Comparison of ENCODE assay signal across 15 cellular contexts in genomic region chr4:16627999-16628398, GRCh38.
A peak's percentile ranks its signal among the peaks of the same experiment; 100 is the strongest.
DNase-seq lines count a peak whose midpoint lies in the region; ATAC-seq and TF ChIP-seq lines count a peak whose summit lies in the region.
"Had no signal": no experiment of that assay in that cellular context is flagged by ENCODE, and none has a peak within 500 bp of the region (broad histone marks: within the 10 kb centered on the region; RNA-seq: fewer than 3 reads in every experiment).

No MANE protein-coding gene starts in this region.

- 83% methylated on average over 1 of the region's 6 CpGs; no CpG with 5 or more reads in 1 of the 2 experiments for WGBS in IMR-90 (ENCODE audit: extremely low coverage in 2 of 2, insufficient read length in 1 of 2), 2 experiments
- WGBS in mammary epithelial cell (ENCODE audit: low coverage, missing lambda C conversion rate): 36% methylated on average over 6 of the region's 6 CpGs
- 60% methylated on average over 6 of the region's 6 CpGs for WGBS in hepatocyte (ENCODE audit: low lambda C conversion rate, missing lambda C conversion rate)

- H3K18ac ChIP-seq in IMR-90 (ENCODE audit: low read depth, low read length): peak overlapping the region; percentile 99

- intact Hi-C loops in IMR-90 (cut with micrococcal nuclease) (loop anchor here (2.0 to 10.0 kb wide), 3 partner anchors 59 to 817 kb away; partner anchors contain the start of gene LDB2), mammary epithelial cell (cut with micrococcal nuclease) (no loop called here)

- ATAC-seq in IMR-90 (ENCODE audit: low read depth) (peak; percentile 79), GM21717 (IDR thresholded peaks at IDR 0.05; ENCODE audit: unreplicated experiment) (no peak)
- ATAC-seq: activated CD4-positive, CD25-positive, alpha-beta regulatory T cell treated with anti-CD3 and anti-CD28 coated beads, Interleukin-2, amount 50 U/mL, for 24 hours; naive thymus-derived CD4-positive, alpha-beta T cell had no signal

- H3K79me2 ChIP-seq in ACC112 (ENCODE audit: control insufficient read depth, insufficient read depth, low read length, unreplicated experiment): no peaks in the 10 kb centered on the region
- H3K79me2 ChIP-seq in mammary epithelial cell (ENCODE audit: insufficient read depth, low read length): no peaks in the 10 kb centered on the region
- H3K79me2 ChIP-seq in hepatocyte: no peaks in the 10 kb centered on the region

- peak; percentile 50; the same call in 1 of the 2 replicates for TF ChIP-seq POLR2A in IMR-90 (IDR thresholded peaks at IDR 0.05; ENCODE audit: low read depth, low read length)

- H2AK5ac ChIP-seq in IMR-90 (ENCODE audit: low read depth, low read length): peak overlapping the region; percentile 95

- POLR2A ChIA-PET in IMR-90 (lab: Charles Lee; ENCODE audit: unreplicated experiment): interaction anchor here (0.5 kb wide), 2 partner anchors 18 to 55 kb away, joined by 3 read pairs; no protein-coding TSS in a partner anchor

- peaks cover 0 to 23% of the 10 kb centered on the region in 2 experiments; a peak in 2 of 4 replicates for H3K79me1 ChIP-seq in IMR-90 (ENCODE audit: low read depth in 1 of 2, low read length in 2 of 2)

- H4K20me1 ChIP-seq in IMR-90 (ENCODE audit: insufficient read depth, low read length) (no peaks in the 10 kb centered on the region), mammary epithelial cell (ENCODE audit: insufficient read depth, low read length) (no peaks in the 10 kb centered on the region), hepatocyte (ENCODE audit: insufficient read depth, poor library complexity, severe bottlenecking) (no peaks in the 10 kb centered on the region)

- no peaks in the 10 kb centered on the region for H3K27me3 ChIP-seq in ACC112 (ENCODE audit: insufficient read depth, low read length)
- H3K27me3 ChIP-seq in IMR-90 (ENCODE audit: control insufficient read depth, insufficient read depth, low read length): no peaks in the 10 kb centered on the region
- H3K27me3 ChIP-seq in mammary epithelial cell (ENCODE audit: insufficient read depth, low read length): no peaks in the 10 kb centered on the region
- no peaks in the 10 kb centered on the region for H3K27me3 ChIP-seq in hepatocyte
- H3K27me3 ChIP-seq: cardiac muscle cell, transverse colon had no signal

- H2AK9ac ChIP-seq in IMR-90 (replicated peaks; ENCODE audit: low read depth, low read length, poor library complexity): peak overlapping the region; percentile 81

- CTCF ChIA-PET in IMR-90 (lab: Yijun Ruan, JAX): interaction anchor here (1.2 kb wide), 1 partner anchor 9 kb away, joined by 3 read pairs; no protein-coding TSS in a partner anchor
- CTCF ChIA-PET in mammary epithelial cell (lab: Charles Lee; ENCODE audit: low non-redundant PET): no interaction called here

- TF ChIP-seq CTCF in IMR-90 (conservative IDR thresholded peaks at IDR 0.05; ENCODE audit: low read depth, low read length): no peak
- TF ChIP-seq CTCF in mammary epithelial cell (conservative IDR thresholded peaks at IDR 0.05 in 1 of 2, IDR thresholded peaks at IDR 0.05 in 1 of 2; ENCODE audit: extremely low read depth in 1 of 2, insufficient read depth in 1 of 2, low read depth in 1 of 2, low read length in 2 of 2): no peak
- no peak for TF ChIP-seq CTCF in hepatocyte (IDR thresholded peaks at IDR 0.05; ENCODE audit: poor library complexity)

- H3K4me2 ChIP-seq in IMR-90 (ENCODE audit: low read depth, low read length) (peak overlapping the region; percentile 73), mammary epithelial cell (ENCODE audit: insufficient read depth, low read depth, low read length) (no peak overlapping the region), hepatocyte (no peak overlapping the region)

- H3K27ac ChIP-seq in ACC112 (ENCODE audit: low read depth, low read length) (peak overlapping the region; percentile 89), IMR-90 (ENCODE audit: insufficient read depth, low read length) (peak overlapping the region; percentile 99), mammary epithelial cell (ENCODE audit: insufficient read depth, low read depth, low read length) (no peak overlapping the region), hepatocyte (no peak overlapping the region)
- H3K27ac ChIP-seq: 22Rv1, cardiac muscle cell, transverse colon had no signal

- peak overlapping the region; percentile 97 for H3K4ac ChIP-seq in IMR-90 (ENCODE audit: low read depth, low read length)

- H3K9ac ChIP-seq in IMR-90 (ENCODE audit: low read depth, low read length): peak overlapping the region; percentile 72
- no peak overlapping the region for H3K9ac ChIP-seq in mammary epithelial cell (ENCODE audit: insufficient read depth, low read length)

- peak overlapping the region; percentile 100 for H4K5ac ChIP-seq in IMR-90 (ENCODE audit: low read depth, low read length)

- dilution Hi-C loops in IMR-90 (cut with HindIII; ENCODE audit: low sequenced_read_pairs, unreplicated experiment): no loop called here
- dilution Hi-C loops in mammary epithelial cell (cut with HindIII; ENCODE audit: low sequenced_read_pairs): no loop called here

- peak overlapping the region; percentile 98; the same call in 2 of the 3 replicates for H2BK15ac ChIP-seq in IMR-90 (ENCODE audit: low read depth, low read length)

- peak overlapping the region; percentile 97 for H2BK20ac ChIP-seq in IMR-90 (ENCODE audit: low read depth, low read length)

- in situ Hi-C loops in IMR-90 (cut with MboI; ENCODE audit: low sequenced_read_pairs): no loop called here
- in situ Hi-C loops in mammary epithelial cell (cut with MboI; ENCODE audit: low sequenced_read_pairs in 2 of 2): no loop called here

- H4K91ac ChIP-seq in IMR-90 (ENCODE audit: insufficient read depth, low read depth, low read length): peak overlapping the region; percentile 98

- H3K4me1 ChIP-seq in ACC112 (ENCODE audit: control insufficient read depth, insufficient read depth, low read length, unreplicated experiment) (peaks cover 27% of the 10 kb centered on the region), IMR-90 (ENCODE audit: control insufficient read depth, insufficient read depth, low read length) (peaks cover 20% of the 10 kb centered on the region), mammary epithelial cell (ENCODE audit: insufficient read depth, low read length) (no peaks in the 10 kb centered on the region), hepatocyte (ENCODE audit: insufficient read depth) (peaks cover 3% of the 10 kb centered on the region)
- H3K4me1 ChIP-seq: transverse colon had no signal

- H2AFZ ChIP-seq in ACC112 (ENCODE audit: low read length, unreplicated experiment) (peak overlapping the region; percentile 45), IMR-90 (replicated peaks; ENCODE audit: low read length, poor library complexity) (peak overlapping the region; percentile 2), mammary epithelial cell (ENCODE audit: low read depth, low read length) (no peak overlapping the region), hepatocyte (no peak overlapping the region)

- peaks cover 13% of the 10 kb centered on the region for H3K9me1 ChIP-seq in IMR-90 (ENCODE audit: insufficient read depth, low read length)

- H3K9me3 ChIP-seq in IMR-90 (ENCODE audit: control insufficient read depth, insufficient read depth, low read length) (no peaks in the 10 kb centered on the region), mammary epithelial cell (replicated peaks; ENCODE audit: insufficient read depth, low read length) (peaks cover 4% of the 10 kb centered on the region), hepatocyte (ENCODE audit: low read depth) (no peaks in the 10 kb centered on the region)
- H3K9me3 ChIP-seq: transverse colon had no signal

- BruUV-seq in IMR-90 (replicated peaks; lab: Mats Ljungman, UMichigan): no TSS peak
- no TSS peak for BruUV-seq in mammary epithelial cell (replicated peaks; lab: Mats Ljungman, UMichigan)

- H3K23ac ChIP-seq in IMR-90 (ENCODE audit: low read depth, low read length): peak overlapping the region; percentile 94

- H3K9me2 ChIP-seq in hepatocyte (replicated peaks; ENCODE audit: insufficient read depth): no peaks in the 10 kb centered on the region

- peak overlapping the region; percentile 88 for H3K56ac ChIP-seq in IMR-90 (ENCODE audit: extremely low read depth, insufficient read depth, low read length)

- H3K4me3 ChIP-seq in ACC112 (ENCODE audit: low read depth, low read length): peak overlapping the region; percentile 45; the same call in 1 of the 2 replicates
- no peak overlapping the region; the same call in 1 of the 2 replicates for H3K4me3 ChIP-seq in IMR-90 (ENCODE audit: insufficient read depth, low read depth, low read length)
- no peak overlapping the region for H3K4me3 ChIP-seq in mammary epithelial cell (replicated peaks in 1 of 3; ENCODE audit: insufficient read depth in 1 of 3, low read depth in 2 of 3, low read length in 3 of 3)
- no peak overlapping the region for H3K4me3 ChIP-seq in hepatocyte
- H3K4me3 ChIP-seq: cardiac muscle cell, transverse colon had no signal

- H2BK5ac ChIP-seq in IMR-90 (ENCODE audit: low read depth, low read length, poor library complexity, severe bottlenecking): peak overlapping the region; percentile 98

- peak overlapping the region; percentile 96 for H3K14ac ChIP-seq in IMR-90 (replicated peaks; ENCODE audit: low read depth, low read length)

- H3K36me3 ChIP-seq in ACC112 (ENCODE audit: insufficient read depth, low read length) (no peaks in the 10 kb centered on the region), IMR-90 (ENCODE audit: control insufficient read depth, insufficient read depth, low read length) (no peaks in the 10 kb centered on the region), mammary epithelial cell (ENCODE audit: insufficient read depth, low read length) (no peaks in the 10 kb centered on the region), hepatocyte (replicated peaks; ENCODE audit: insufficient read depth, low read depth) (no peaks in the 10 kb centered on the region)
- H3K36me3 ChIP-seq: cardiac muscle cell, transverse colon had no signal

- DNase-seq in IMR-90 (peak; percentile 95), mammary epithelial cell (peak; percentile 1), hepatocyte (ENCODE audit: low spot score) (peak; percentile 9), Ammon's horn (ENCODE audit: low spot score) (no peak), NCI-H2196 (lab: John Stamatoyannopoulos, UW; ENCODE audit: unreplicated experiment) (no peak)
- no peak for DNase-seq in stimulated activated CD4-positive, alpha-beta T cell treated with anti-CD3 and anti-CD28 coated beads, Interleukin-12 subunit alpha, Interleukin-12 subunit beta, amount 100 ng/mL, for 4 hours
- DNase-seq: activated T-cell treated with anti-CD3 and anti-CD28 coated beads, Interleukin-2, amount 50 U/mL, for 48 hours; naive thymus-derived CD4-positive, alpha-beta T cell; NK-92 treated with Interleukin-12 subunit alpha and Interleukin-12 subunit beta, amount 100 ng/mL, for 24 hours; transverse colon had no signal

- TF ChIP-seq RAD21 in IMR-90 (IDR thresholded peaks at IDR 0.05; ENCODE audit: low read length): no peak

- peak overlapping the region; percentile 99 for H2BK120ac ChIP-seq in IMR-90 (ENCODE audit: low read depth, low read length)

- H4K8ac ChIP-seq in IMR-90 (ENCODE audit: low read depth in 2 of 2, low read length in 2 of 2): peak overlapping the region; percentile 90 to 91

TF ChIP-seq in IMR-90, 13 proteins besides CTCF, POLR2A, EP300 and RAD21 (continues in another document):
- TF ChIP-seq FOS (IDR thresholded peaks at IDR 0.05; ENCODE audit: low read depth, low read length): peak; percentile 92

Comparison
In these comparisons a context has a peak if more than half of its experiments do, and no peak if none do; other contexts are left out.
1. H2AFZ ChIP-seq: peak in ACC112 (single experiment) and IMR-90 (single experiment); none in mammary epithelial cell (single experiment) and hepatocyte (single experiment).
2. H3K27ac ChIP-seq: peak in ACC112 (single experiment) and IMR-90 (single experiment); none in mammary epithelial cell (single experiment) and hepatocyte (single experiment).
3. DNase-seq: peak in IMR-90 (single experiment), mammary epithelial cell (single experiment) and hepatocyte (single experiment); none in Ammon's horn (single experiment), NCI-H2196 (single experiment) and stimulated activated CD4-positive, alpha-beta T cell treated with anti-CD3 and anti-CD28 coated beads, Interleukin-12 subunit alpha, Interleukin-12 subunit beta, amount 100 ng/mL, for 4 hours (single experiment).